Comparison of ENCODE assay signal across 9 cellular contexts in genomic region chr12:104304261-104305004, GRCh38. TPM values are rescaled to one million over a fixed set of nuclear protein-coding genes. Genes with fewer than 3 reads are reported as not detected.
DNase-seq lines count a peak whose midpoint lies in the region; ATAC-seq and TF ChIP-seq lines count a peak whose summit lies in the region.
"Had no signal": no experiment of that assay in that cellular context is flagged by ENCODE, and none has a peak within 500 bp of the region (broad histone marks: within the 10 kb centered on the region; RNA-seq: fewer than 3 reads in every experiment).

No MANE protein-coding gene starts in this region.

- H3K36me3 Mint-ChIP-seq in endodermal cell (ENCODE audit: low read depth) (peaks cover 36% of the 10 kb centered on the region), neural progenitor cell (peaks cover 54% of the 10 kb centered on the region)

- intact Hi-C loops in IMR-90 (cut with micrococcal nuclease) (no loop called here), left colon (cut with DNase I, micrococcal nuclease) (loop anchor here in 1 of 2 donors (5.0 kb wide), 1 partner anchor 87 kb away; the partner anchor contains the start of gene TXNRD1)

- DNase-seq in AG04450 (ENCODE audit: low read depth, low spot score) (no peak), IMR-90 (no peak), endodermal cell (no peak), neural progenitor cell (ENCODE audit: low spot score) (no peak), left colon (no peak), NCI-H1092 (lab: John Stamatoyannopoulos, UW) (no peak)
- no peak for DNase-seq in stimulated activated CD4-positive, alpha-beta T cell treated with anti-CD3 and anti-CD28 coated beads, Interleukin-4, amount 100 ng/mL, for 24 hours
- no peak for DNase-seq in effector CD4-positive, alpha-beta T cell
- DNase-seq: NCI-H2081 treated with DMSO at 0.1 percent for 48 hours had no signal

- H3K79me2 ChIP-seq in neural progenitor cell (ENCODE audit: low read depth), result peaks cover 94% of the 10 kb centered on the region

- peaks cover 16% of the 10 kb centered on the region for H3K9me1 ChIP-seq in IMR-90 (ENCODE audit: insufficient read depth, low read length)

- H3K4me3 ChIP-seq in AG04450 (ENCODE audit: low read depth, low read length) (peak overlapping the region; percentile 58), IMR-90 (ENCODE audit: insufficient read depth, low read depth, low read length) (peak overlapping the region; percentile 43), endodermal cell (ENCODE audit: low read length) (no peak overlapping the region), neural progenitor cell (no peak overlapping the region)

- BruUV-seq in IMR-90 (replicated peaks; lab: Mats Ljungman, UMichigan), result no TSS peak

- peak overlapping the region; percentile 66 for H3K4me3 Mint-ChIP-seq in endodermal cell
- H3K4me3 Mint-ChIP-seq in neural progenitor cell, result no peak overlapping the region

- H3K27ac ChIP-seq in AG04450 (ENCODE audit: low read depth, low read length) (peak overlapping the region; percentile 63), IMR-90 (ENCODE audit: insufficient read depth, low read length) (peak overlapping the region; percentile 82; the same call in 1 of the 2 replicates), endodermal cell (ENCODE audit: low read depth, low read length) (no peak overlapping the region), neural progenitor cell (no peak overlapping the region)

- H3F3A ChIP-seq in neural progenitor cell (ENCODE audit: low read depth), result peaks cover 20% of the 10 kb centered on the region

- H2AK5ac ChIP-seq in IMR-90 (ENCODE audit: low read depth, low read length), result 0 out of 2 replicates have a peak overlapping the region, but pooled peaks have one; percentile 37

- H3K27ac Mint-ChIP-seq in endodermal cell (no peak overlapping the region), neural progenitor cell (no peak overlapping the region)

- H4K8ac ChIP-seq in IMR-90 (ENCODE audit: low read depth in 2 of 2, low read length in 2 of 2), result 0 out of 4 replicates have a peak overlapping the region, but pooled peaks of 1 of the 2 experiments have one; percentile 20

- H3K9me3 ChIP-seq in AG04450 (ENCODE audit: control insufficient read depth, insufficient read depth, low read length) (no peaks in the 10 kb centered on the region; the same call in 1 of the 2 replicates), IMR-90 (ENCODE audit: control insufficient read depth, insufficient read depth, low read length) (no peaks in the 10 kb centered on the region), endodermal cell (ENCODE audit: control insufficient read depth, low read length) (no peaks in the 10 kb centered on the region), neural progenitor cell (ENCODE audit: low read depth) (no peaks in the 10 kb centered on the region)

- H3K4ac ChIP-seq in IMR-90 (ENCODE audit: low read depth, low read length), result no peak overlapping the region

- H3K27me3 Mint-ChIP-seq in endodermal cell (ENCODE audit: insufficient read depth) (peaks cover 10% of the 10 kb centered on the region), neural progenitor cell (ENCODE audit: insufficient read depth, low read depth) (no peaks in the 10 kb centered on the region)

- H4K20me1 ChIP-seq in IMR-90 (ENCODE audit: insufficient read depth, low read length), result peaks cover 99% of the 10 kb centered on the region
- peaks cover 45% of the 10 kb centered on the region for H4K20me1 ChIP-seq in neural progenitor cell (ENCODE audit: low read depth)

- peaks cover 18% of the 10 kb centered on the region for H3K36me3 ChIP-seq in IMR-90 (ENCODE audit: control insufficient read depth, insufficient read depth, low read length)
- H3K36me3 ChIP-seq in endodermal cell (ENCODE audit: control insufficient read depth, insufficient read depth, low read length), result peaks cover 32% of the 10 kb centered on the region
- no peaks in the 10 kb centered on the region for H3K36me3 ChIP-seq in neural progenitor cell

- peaks cover 3 to 58% of the 10 kb centered on the region in 2 experiments; a peak in 2 of 4 replicates for H3K79me1 ChIP-seq in IMR-90 (ENCODE audit: low read depth in 1 of 2, low read length in 2 of 2)

- H3K14ac ChIP-seq in IMR-90 (replicated peaks; ENCODE audit: low read depth, low read length), result peak overlapping the region; percentile 41; the same call in 1 of the 2 replicates

- H2BK15ac ChIP-seq in IMR-90 (ENCODE audit: low read depth, low read length), result no peak overlapping the region

- H3K4me2 ChIP-seq in IMR-90 (ENCODE audit: low read depth, low read length) (peak overlapping the region; percentile 88), neural progenitor cell (peak overlapping the region; percentile 67)

- no peaks in the 10 kb centered on the region for H3K9me3 Mint-ChIP-seq in endodermal cell
- H3K9me3 Mint-ChIP-seq in neural progenitor cell, result peaks cover 8% of the 10 kb centered on the region

- H3K27me3 ChIP-seq in AG04450 (ENCODE audit: control insufficient read depth, insufficient read depth, low read length) (no peaks in the 10 kb centered on the region), IMR-90 (ENCODE audit: control insufficient read depth, insufficient read depth, low read length) (no peaks in the 10 kb centered on the region), endodermal cell (ENCODE audit: control insufficient read depth, insufficient read depth, low read length, poor library complexity, severe bottlenecking) (no peaks in the 10 kb centered on the region), neural progenitor cell (no peaks in the 10 kb centered on the region)

- H4K5ac ChIP-seq in IMR-90 (ENCODE audit: low read depth, low read length), result no peak overlapping the region

- H3K56ac ChIP-seq in IMR-90 (ENCODE audit: extremely low read depth, insufficient read depth, low read length), result no peak overlapping the region

- no peak overlapping the region for H2AK9ac ChIP-seq in IMR-90 (replicated peaks; ENCODE audit: low read depth, low read length, poor library complexity)

- no peak for TF ChIP-seq CTCF in AG04450 (IDR thresholded peaks at IDR 0.05; ENCODE audit: low read depth, low read length)
- TF ChIP-seq CTCF in IMR-90 (conservative IDR thresholded peaks at IDR 0.05; ENCODE audit: low read depth, low read length), result no peak
- no peak for TF ChIP-seq CTCF in endodermal cell (conservative IDR thresholded peaks at IDR 0.05)
- no peak for TF ChIP-seq CTCF in neural progenitor cell (IDR thresholded peaks at IDR 0.05)

- H3K9ac ChIP-seq in IMR-90 (ENCODE audit: low read depth, low read length) (peak overlapping the region; percentile 65; the same call in 1 of the 2 replicates), endodermal cell (ENCODE audit: extremely low read depth, low read length, poor library complexity, severe bottlenecking) (no peak overlapping the region), neural progenitor cell (no peak overlapping the region)

- H2AFZ ChIP-seq in IMR-90 (replicated peaks; ENCODE audit: low read length, poor library complexity) (no peak overlapping the region), neural progenitor cell (replicated peaks) (no peak overlapping the region)

- no peak for ATAC-seq in IMR-90 (ENCODE audit: low read depth)
- ATAC-seq in left colon, result no peak

- no peak overlapping the region; the same call in 1 of the 2 replicates for H3K18ac ChIP-seq in IMR-90 (ENCODE audit: low read depth, low read length)

- dilution Hi-C loops in IMR-90 (cut with HindIII; ENCODE audit: low sequenced_read_pairs, unreplicated experiment), result no loop called here

- H2BK5ac ChIP-seq in IMR-90 (ENCODE audit: low read depth, low read length, poor library complexity, severe bottlenecking), result peak overlapping the region; percentile 35

- peaks cover 23% of the 10 kb centered on the region for H3K4me1 Mint-ChIP-seq in endodermal cell
- peaks cover 10% of the 10 kb centered on the region for H3K4me1 Mint-ChIP-seq in neural progenitor cell

- H4K91ac ChIP-seq in IMR-90 (ENCODE audit: insufficient read depth, low read depth, low read length), result no peak overlapping the region

- peaks cover 26% of the 10 kb centered on the region; the same call in 1 of the 2 replicates for H3K4me1 ChIP-seq in IMR-90 (ENCODE audit: control insufficient read depth, insufficient read depth, low read length)
- H3K4me1 ChIP-seq in endodermal cell (ENCODE audit: control insufficient read depth, insufficient read depth, low read length), result no peaks in the 10 kb centered on the region
- peaks cover 13% of the 10 kb centered on the region for H3K4me1 ChIP-seq in neural progenitor cell

- H2BK20ac ChIP-seq in IMR-90 (ENCODE audit: low read depth, low read length), result no peak overlapping the region

- CTCF ChIA-PET in AG04450 (lab: Charles Lee), result interaction anchor here (0.5 to 1.5 kb wide), 2 partner anchors 88 to 90 kb away, joined by 3 to 6 read pairs; no protein-coding TSS in a partner anchor
- CTCF ChIA-PET in IMR-90 (lab: Yijun Ruan, JAX), result no interaction called here

- 95% methylated on average over 4 of the region's 10 CpGs; no CpG with 5 or more reads in 1 of the 2 experiments for WGBS in IMR-90 (ENCODE audit: extremely low coverage in 2 of 2, insufficient read length in 1 of 2), 2 experiments
- 94 to 96% methylated on average over 10 of the region's 10 CpGs for WGBS in endodermal cell (ENCODE audit: insufficient coverage in 1 of 2, insufficient read length in 1 of 2), 2 experiments

- no peak for TF ChIP-seq RAD21 in IMR-90 (IDR thresholded peaks at IDR 0.05; ENCODE audit: low read length)

- POLR2A ChIA-PET in AG04450 (lab: Yijun Ruan, JAX), result interaction anchor here (0.9 to 1.1 kb wide), 2 partner anchors 11 to 166 kb away, joined by 3 read pairs; partner anchors contain the start of gene NFYB
- POLR2A ChIA-PET in IMR-90 (lab: Charles Lee; ENCODE audit: unreplicated experiment), result interaction anchor here (1.1 kb wide), 1 partner anchor 18 kb away, joined by 4 read pairs; no protein-coding TSS in a partner anchor

- TF ChIP-seq POLR2A in IMR-90 (IDR thresholded peaks at IDR 0.05; ENCODE audit: low read depth, low read length), result no peak

- in situ Hi-C loops in IMR-90 (cut with MboI; ENCODE audit: low sequenced_read_pairs), result no loop called here

- H2BK120ac ChIP-seq in IMR-90 (ENCODE audit: low read depth, low read length), result no peak overlapping the region

- H3K23ac ChIP-seq in IMR-90 (ENCODE audit: low read depth, low read length), result peak overlapping the region; percentile 67

TF ChIP-seq in IMR-90, 13 proteins besides CTCF, POLR2A, EP300 and RAD21 (continues in another document):
- TF ChIP-seq CEBPB (IDR thresholded peaks at IDR 0.05; ENCODE audit: low read depth, low read length) (no peak), SMC3 (IDR thresholded peaks at IDR 0.05; ENCODE audit: low read depth, low read length) (no peak), RFX5 (IDR thresholded peaks at IDR 0.05; ENCODE audit: low read depth, low read length) (no peak)

RNA-seq across cellular contexts. Expression of gene EID3, which starts 0.9 kb away (rescaled TPM):
- polyA plus RNA-seq in AG04450 (2011; rRNA removed) (1.8 and 2.5 TPM in 2 replicates), IMR-90 (2012; rRNA removed) (2.0 and 2.2 TPM in 2 replicates)
- polyA minus RNA-seq in AG04450 (2011; rRNA and poly(A)+ RNA removed), result 8.6 and 14.7 TPM in 2 replicates
- total RNA-seq in IMR-90 (2012; rRNA removed) (4.1 and 6.9 TPM in 2 replicates), endodermal cell (1 to 10 TPM; 3.7 to 4.6 TPM), neural progenitor cell (ENCODE audit: low replicate concordance) (4.3 and 8.0 TPM in 2 replicates), left colon (1 to 10 TPM; 2.4 to 2.5 TPM)
- polyA plus RNA-seq in IMR-90 (2012; cell fraction: cytosol; rRNA removed), result 0.48 and 0.92 TPM in 2 replicates
- polyA plus RNA-seq in IMR-90 (2012; cell fraction: nucleus; rRNA removed; ENCODE audit: low replicate concordance), result 5.9 and 6.1 TPM in 2 replicates
- 0.39 TPM for polyA plus RNA-seq in endodermal cell (2013, experiment 1 of 2)
- 0.37 TPM for polyA plus RNA-seq in endodermal cell (2013, experiment 2 of 2)

Comparison
In these comparisons a context has a peak if more than half of its experiments do, and no peak if none do; other contexts are left out.
1. H3K27ac ChIP-seq: peak in AG04450 (single experiment) and IMR-90 (single experiment); none in endodermal cell (single experiment) and neural progenitor cell (single experiment).
2. H3K4me3 ChIP-seq: peak in AG04450 (single experiment) and IMR-90 (single experiment); none in endodermal cell (single experiment) and neural progenitor cell (single experiment).